ENCODE assay signal across 8 cellular contexts in the genomic region with DNA sequence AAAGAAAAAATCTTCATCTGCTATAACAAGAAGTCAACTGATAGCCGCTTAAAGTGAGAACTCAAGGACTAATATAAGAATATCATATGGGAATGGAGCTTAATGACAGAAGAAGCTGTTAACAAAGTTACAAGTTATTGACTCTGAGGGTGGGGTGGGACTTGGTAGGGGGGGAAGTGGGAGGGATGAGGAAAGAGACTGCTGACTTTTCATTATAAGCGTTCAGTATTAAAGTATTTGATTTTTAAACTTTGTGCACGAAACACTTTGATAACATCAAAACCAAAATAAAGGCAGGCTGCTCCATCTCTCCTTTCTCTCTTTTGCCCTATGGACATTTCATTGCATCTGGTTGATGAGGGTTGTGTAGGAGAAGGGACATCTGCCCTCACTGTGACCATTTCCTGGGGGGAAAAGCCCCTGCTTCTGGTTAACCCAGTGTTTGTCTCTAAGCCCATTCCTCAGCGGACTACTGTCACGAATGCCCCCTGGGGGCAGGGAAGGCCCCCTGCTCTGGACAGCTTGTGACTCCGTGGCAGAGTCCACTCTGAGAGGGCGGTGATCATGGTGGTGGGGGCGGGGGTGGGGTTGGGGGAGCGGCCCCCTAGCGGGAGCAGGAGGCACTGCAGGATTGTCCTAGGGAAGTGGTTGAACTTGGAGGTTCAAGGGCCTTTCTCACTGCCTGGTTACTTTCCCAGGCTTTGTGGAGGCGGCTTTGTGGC. TPM values are rescaled to one million over a fixed set of nuclear protein-coding genes. Genes with fewer than 3 reads are reported as not detected.
DNase-seq lines count a peak whose midpoint lies in the region; ATAC-seq, FAIRE-seq and TF ChIP-seq lines count a peak whose summit lies in the region.
"Had no signal": no experiment of that assay in that cellular context is flagged by ENCODE, and none has a peak within 500 bp of the region (broad histone marks: within the 10 kb centered on the region; RNA-seq: fewer than 3 reads in every experiment).

No MANE protein-coding gene starts in this region.

- no peaks in the 10 kb centered on the region for H3K36me3 Mint-ChIP-seq in nephron (ENCODE audit: low read depth)

- TF ChIP-seq CTCF in GM06990 (IDR thresholded peaks at IDR 0.05; ENCODE audit: insufficient read depth, low read length, poor library complexity, severe bottlenecking) (peak; percentile 80), astrocyte of the spinal cord (IDR thresholded peaks at IDR 0.05; ENCODE audit: low read depth, low read length) (peak; percentile 57), nephron (IDR thresholded peaks at IDR 0.05; ENCODE audit: unreplicated experiment in 3 of 3) (peak; percentile 44 to 66 (median 53))

- H3K27me3 ChIP-seq in GM06990 (replicated peaks; ENCODE audit: control insufficient read depth, insufficient read depth, low read length) = no peaks in the 10 kb centered on the region

- no peaks in the 10 kb centered on the region for H3K9me3 Mint-ChIP-seq in nephron

- FAIRE-seq in frontal cortex (lab: Jason Lieb, UNC) = no peak

- no peak overlapping the region for H3K4me3 ChIP-seq in GM06990 (replicated peaks; ENCODE audit: low read depth, low read length)
- no peak overlapping the region for H3K4me3 ChIP-seq in astrocyte of the spinal cord (ENCODE audit: low read depth, low read length)
- H3K4me3 ChIP-seq: SK-N-MC had no signal

- H3K27me3 Mint-ChIP-seq in nephron (ENCODE audit: low read depth) = no peaks in the 10 kb centered on the region

- peaks cover 5% of the 10 kb centered on the region for H3K4me1 Mint-ChIP-seq in nephron

- in situ Hi-C loops in astrocyte of the spinal cord (cut with HindIII; ENCODE audit: low sequenced_read_pairs) = no loop called here

- DNase-seq in GM06990 (ENCODE audit: extremely low read depth, insufficient read length) (no peak), astrocyte of the spinal cord (ENCODE audit: low read depth, low spot score) (no peak), frontal cortex (ENCODE audit: low spot score in 2 of 2) (no peak), pons (ENCODE audit: low spot score) (no peak)

- ATAC-seq in HG02759 (IDR thresholded peaks at IDR 0.05; ENCODE audit: unreplicated experiment) (peak; percentile 48), GM21367 (IDR thresholded peaks at IDR 0.05; ENCODE audit: unreplicated experiment) (no peak)

- H3K36me3 ChIP-seq in GM06990 (ENCODE audit: control insufficient read depth, insufficient read depth, low read length) = no peaks in the 10 kb centered on the region

- H3K4me3 Mint-ChIP-seq in nephron = no peak overlapping the region

- no peak overlapping the region for H3K27ac Mint-ChIP-seq in nephron

RNA-seq across cellular contexts. Expression of a gene that starts 17.4 kb away (rescaled TPM):
- 12.6 TPM for total RNA-seq in frontal cortex

RNA-seq across cellular contexts. Expression of a gene that starts 38.0 kb away (rescaled TPM):
- not detected for total RNA-seq in frontal cortex

RNA-seq across cellular contexts. Expression of a gene that starts 48.3 kb away (rescaled TPM):
- 19.2 TPM for total RNA-seq in frontal cortex
